9 cellular contexts compared by ENCODE assay signal in the genomic region with DNA sequence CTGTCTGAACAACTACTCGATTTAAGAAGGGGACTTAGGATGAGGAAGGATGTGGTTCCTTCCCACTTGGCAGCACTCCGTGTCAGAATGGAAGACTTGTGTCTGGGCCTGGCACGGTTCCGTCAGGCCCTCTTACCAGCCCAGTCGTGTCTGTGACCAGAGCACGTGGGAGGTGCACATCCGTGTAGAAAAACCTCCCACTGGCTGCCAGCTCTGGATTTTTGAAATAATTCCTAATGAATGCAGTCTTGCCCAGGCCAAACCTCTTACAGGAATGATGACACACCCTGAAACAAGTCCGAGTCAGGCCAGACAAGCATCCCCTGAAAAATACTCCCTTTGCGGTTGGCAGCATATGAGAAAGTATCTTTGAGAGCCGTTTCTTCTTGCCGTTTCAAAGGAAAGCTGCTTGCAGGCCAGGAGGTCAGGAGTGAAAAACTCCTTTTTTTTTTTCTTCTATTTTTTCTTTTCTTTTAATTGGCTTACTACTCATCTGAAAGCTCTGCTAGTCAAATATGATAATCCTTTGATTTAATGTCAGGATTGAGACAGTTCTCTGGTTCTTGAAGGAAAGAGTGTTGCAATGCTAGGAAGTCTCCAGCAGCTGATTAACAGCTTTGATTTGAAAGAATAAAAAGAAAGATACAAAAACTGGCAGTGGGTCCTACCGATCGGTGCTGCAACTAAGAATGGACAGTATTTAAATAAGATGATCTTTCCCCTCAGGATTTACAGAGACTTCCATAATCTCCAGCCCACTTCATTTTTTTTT. TPM values are rescaled to one million over a fixed set of nuclear protein-coding genes. Genes with fewer than 3 reads are reported as not detected.
DNase-seq lines count a peak whose midpoint lies in the region; ATAC-seq and TF ChIP-seq lines count a peak whose summit lies in the region.
"Had no signal": no experiment of that assay in that cellular context is flagged by ENCODE, and none has a peak within 500 bp of the region (broad histone marks: within the 10 kb centered on the region; RNA-seq: fewer than 3 reads in every experiment).

No MANE protein-coding gene starts in this region.

- peaks cover 0 to 53% of the 10 kb centered on the region in 2 experiments; a peak in 1 of 4 replicates for H3K4me1 ChIP-seq in SK-N-SH (ENCODE audit: control insufficient read depth in 1 of 2, insufficient read depth in 2 of 2, low read depth in 1 of 2, low read length in 1 of 2)
- H3K4me1 ChIP-seq in foreskin keratinocyte = peaks cover 59% of the 10 kb centered on the region
- H3K4me1 ChIP-seq in trophoblast cell (ENCODE audit: control insufficient read depth in 1 of 2, insufficient read depth in 2 of 2, low read length in 2 of 2) = peaks cover 0 to 4% of the 10 kb centered on the region in 2 experiments

- peak overlapping the region; percentile 14 for H3K4me2 ChIP-seq in SK-N-SH
- H3K4me2 ChIP-seq in trophoblast cell (ENCODE audit: low read length) = no peak overlapping the region

- TF ChIP-seq EP300 in SK-N-SH (IDR thresholded peaks at IDR 0.05; ENCODE audit: borderline replicate concordance in 1 of 2, low read depth in 1 of 2, low read length in 1 of 2) = peak in 1 of 2 experiments; percentile 48; a peak in 1 of 4 replicates

- H3K79me2 ChIP-seq in SK-N-SH (ENCODE audit: insufficient read depth) (no peaks in the 10 kb centered on the region; the same call in 1 of the 2 replicates), trophoblast cell (ENCODE audit: control insufficient read depth, insufficient read depth, low read length, poor library complexity) (no peaks in the 10 kb centered on the region)

- no peaks in the 10 kb centered on the region for H3K9me2 ChIP-seq in SK-N-SH

- POLR2A ChIA-PET in SK-N-SH (lab: Yijun Ruan, JAX) = no interaction called here

- H2BK12ac ChIP-seq in trophoblast cell (ENCODE audit: low read length) = no peak overlapping the region

- H3F3A ChIP-seq in SK-N-SH (replicated peaks; ENCODE audit: insufficient read depth) = peaks cover 6% of the 10 kb centered on the region

- no peak overlapping the region for H3K14ac ChIP-seq in trophoblast cell (ENCODE audit: low read length)

- peak overlapping the region; percentile 53 for H3K9ac ChIP-seq in SK-N-SH
- no peak overlapping the region for H3K9ac ChIP-seq in trophoblast cell (ENCODE audit: low read length)

- no peaks in the 10 kb centered on the region for H3K27me3 ChIP-seq in SK-N-SH (ENCODE audit: insufficient read depth)
- no peaks in the 10 kb centered on the region for H3K27me3 ChIP-seq in foreskin keratinocyte
- H3K27me3 ChIP-seq in trophoblast cell (ENCODE audit: insufficient read depth, low read length) = no peaks in the 10 kb centered on the region

- H2AFZ ChIP-seq in SK-N-SH (ENCODE audit: low read depth) = peak overlapping the region; percentile 72
- no peak overlapping the region for H2AFZ ChIP-seq in trophoblast cell (ENCODE audit: insufficient read depth, low read length, poor library complexity)

- H3K36me3 ChIP-seq in SK-N-SH (replicated peaks in 1 of 2; ENCODE audit: control insufficient read depth in 1 of 2, insufficient read depth in 2 of 2, low read length in 1 of 2) (no peaks in the 10 kb centered on the region), trophoblast cell (ENCODE audit: control insufficient read depth in 1 of 2, insufficient read depth in 2 of 2, low read length in 2 of 2) (no peaks in the 10 kb centered on the region)

- no peak overlapping the region for H3K4ac ChIP-seq in trophoblast cell (ENCODE audit: low read depth, low read length)

- no peak overlapping the region for H2AK5ac ChIP-seq in trophoblast cell (ENCODE audit: low read length)

- H3K79me1 ChIP-seq in trophoblast cell (ENCODE audit: low read length) = no peaks in the 10 kb centered on the region

- no peak overlapping the region for H3K18ac ChIP-seq in trophoblast cell (ENCODE audit: low read length)

- no peak for TF ChIP-seq CTCF in SK-N-SH (IDR thresholded peaks at IDR 0.05)
- TF ChIP-seq CTCF in foreskin keratinocyte (conservative IDR thresholded peaks at IDR 0.05) = no peak

- H4K12ac ChIP-seq in trophoblast cell (ENCODE audit: low read depth, low read length) = no peak overlapping the region

- TF ChIP-seq RAD21 in SK-N-SH (IDR thresholded peaks at IDR 0.05; ENCODE audit: low read length) = no peak

- H2BK120ac ChIP-seq in trophoblast cell (ENCODE audit: insufficient read depth, low read length, poor library complexity) = no peak overlapping the region

- peak; percentile 88 for DNase-seq in CD1c-positive myeloid dendritic cell (ENCODE audit: extremely low spot score)
- no peak for DNase-seq in SK-N-SH
- DNase-seq in foreskin keratinocyte = peak; percentile 98 to 99
- DNase-seq in trophoblast cell = peak; percentile 84 to 88
- DNase-seq in NCI-H2081 (lab: John Stamatoyannopoulos, UW) = no peak
- DNase-seq in activated T-cell treated with anti-CD3 and anti-CD28 coated beads, Interleukin-2, amount 50 U/mL, for 1 hour = no peak
- DNase-seq: NCI-H1694 had no signal

- WGBS in SK-N-SH (ENCODE audit: low lambda C conversion rate) = 20% methylated on average over 13 of the region's 13 CpGs
- no CpG with 5 or more reads among the region's 13 CpGs for WGBS in trophoblast cell (ENCODE audit: extremely low coverage, insufficient coverage, insufficient read length)

- no peak overlapping the region for H4K91ac ChIP-seq in trophoblast cell (ENCODE audit: low read depth, low read length)

- H3K27ac ChIP-seq in SK-N-SH (ENCODE audit: low read depth in 2 of 2, low read length in 1 of 2) (peak overlapping the region; percentile 69 to 85; a peak in 3 of 4 replicates), foreskin keratinocyte (peak overlapping the region; percentile 74), trophoblast cell (ENCODE audit: low read depth, low read length) (no peak overlapping the region)

- CTCF ChIA-PET in SK-N-SH (lab: Yijun Ruan, JAX) = no interaction called here

- H3K4me3 ChIP-seq in SK-N-SH (ENCODE audit: low read depth in 2 of 2, low read length in 1 of 2) = no peak overlapping the region
- H3K4me3 ChIP-seq in trophoblast cell (ENCODE audit: low read depth, low read length) = no peak overlapping the region

- no peaks in the 10 kb centered on the region for H4K20me1 ChIP-seq in SK-N-SH (ENCODE audit: insufficient read depth)

- no peak overlapping the region for H3K23ac ChIP-seq in trophoblast cell (ENCODE audit: low read length)

- ATAC-seq in foreskin keratinocyte (peak; percentile 79), GM21390 (IDR thresholded peaks at IDR 0.05; ENCODE audit: unreplicated experiment) (no peak), GM19463 (IDR thresholded peaks at IDR 0.05; ENCODE audit: unreplicated experiment) (no peak)

- H4K8ac ChIP-seq in trophoblast cell (ENCODE audit: low read depth, low read length) = no peak overlapping the region

- no peak overlapping the region for H2BK5ac ChIP-seq in trophoblast cell (ENCODE audit: low read depth, low read length, poor library complexity)

- no peaks in the 10 kb centered on the region for H3K9me3 ChIP-seq in SK-N-SH
- H3K9me3 ChIP-seq in trophoblast cell (ENCODE audit: insufficient read depth, low read depth, low read length) = no peaks in the 10 kb centered on the region

TF ChIP-seq in SK-N-SH, 30 proteins besides CTCF, POLR2A, EP300 and RAD21:
- TF ChIP-seq FOSL2 (IDR thresholded peaks at IDR 0.05; ENCODE audit: borderline replicate concordance, low read depth) (peak; percentile 67), MAX (IDR thresholded peaks at IDR 0.05; ENCODE audit: low read depth) (peak; percentile 90), GATA2 (CRISPR knock-in tag; IDR thresholded peaks at IDR 0.05) (no peak), POLR2AphosphoS5 (IDR thresholded peaks at IDR 0.05; ENCODE audit: low read depth, low read length) (0 out of 2 replicates have a peak, but pooled peaks have one; percentile 30), NRF1 (IDR thresholded peaks at IDR 0.05; ENCODE audit: low read depth, low read length) (no peak), JUND (IDR thresholded peaks at IDR 0.05) (peak; percentile 66), FOXM1 (IDR thresholded peaks at IDR 0.05; ENCODE audit: low read depth) (0 out of 2 replicates have a peak, but pooled peaks have one; percentile 42), FOXJ3 (CRISPR knock-in tag; IDR thresholded peaks at IDR 0.05) (no peak), USF1 (IDR thresholded peaks at IDR 0.05; ENCODE audit: borderline replicate concordance, low read depth) (0 out of 2 replicates have a peak, but pooled peaks have one; percentile 34), TAF1 (IDR thresholded peaks at IDR 0.05; ENCODE audit: borderline replicate concordance, low read depth, low read length) (0 out of 2 replicates have a peak, but pooled peaks have one; percentile 49), MEF2A (IDR thresholded peaks at IDR 0.05; ENCODE audit: borderline replicate concordance, low read depth) (no peak), NFIC (IDR thresholded peaks at IDR 0.05; ENCODE audit: borderline replicate concordance) (peak; percentile 81; the same call in 1 of the 2 replicates), TCF12 (IDR thresholded peaks at IDR 0.05) (peak; percentile 70)
- TF ChIP-seq, protein P1, sequence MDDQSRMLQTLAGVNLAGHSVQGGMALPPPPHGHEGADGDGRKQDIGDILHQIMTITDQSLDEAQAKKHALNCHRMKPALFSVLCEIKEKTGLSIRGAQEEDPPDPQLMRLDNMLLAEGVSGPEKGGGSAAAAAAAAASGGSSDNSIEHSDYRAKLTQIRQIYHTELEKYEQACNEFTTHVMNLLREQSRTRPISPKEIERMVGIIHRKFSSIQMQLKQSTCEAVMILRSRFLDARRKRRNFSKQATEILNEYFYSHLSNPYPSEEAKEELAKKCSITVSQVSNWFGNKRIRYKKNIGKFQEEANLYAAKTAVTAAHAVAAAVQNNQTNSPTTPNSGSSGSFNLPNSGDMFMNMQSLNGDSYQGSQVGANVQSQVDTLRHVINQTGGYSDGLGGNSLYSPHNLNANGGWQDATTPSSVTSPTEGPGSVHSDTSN (IDR thresholded peaks at IDR 0.05) = peak; percentile 52

RNA-seq across cellular contexts. Expression of gene IL1RAP, which starts 19.8 kb away (rescaled TPM):
- polyA plus RNA-seq in SK-N-SH (2012; rRNA removed) (7.6 and 10.8 TPM in 2 replicates), foreskin keratinocyte (7.8 and 12.7 TPM in 2 replicates)
- 8.2 and 8.7 TPM in 2 replicates for polyA plus RNA-seq in SK-N-SH (2012; cell fraction: cytosol; rRNA removed)
- 3.6 and 10.1 TPM in 2 replicates for polyA plus RNA-seq in SK-N-SH (2012; cell fraction: nucleus; rRNA removed)
- total RNA-seq in foreskin keratinocyte = 33.1 and 44.5 TPM in 2 replicates
- 13.1 and 15.4 TPM in 2 replicates for polyA plus RNA-seq in trophoblast cell (2013)

Comparison
In these comparisons a context has a peak if more than half of its experiments do, and no peak if none do; other contexts are left out.
1. DNase-seq: peak in CD1c-positive myeloid dendritic cell (single experiment), foreskin keratinocyte (2 of 2) and trophoblast cell (2 of 2); none in SK-N-SH (single experiment), NCI-H2081 (0 of 2) and activated T-cell treated with anti-CD3 and anti-CD28 coated beads, Interleukin-2, amount 50 U/mL, for 1 hour (single experiment).